25 cellular contexts compared by ENCODE assay signal in genomic region chr3:157139938-157140534, GRCh38.
"Had no signal": no experiment of that assay in that cellular context is flagged by ENCODE, and none has a peak within 500 bp of the region (broad histone marks: within the 10 kb centered on the region; RNA-seq: fewer than 3 reads in every experiment).

No MANE protein-coding gene starts in this region.

- H3K27me3 ChIP-seq: brain microvascular endothelial cell, cardiac muscle cell, Peyer's patch, SJSA1 had no signal

- ATAC-seq: activated CD8-positive, alpha-beta memory T cell treated with anti-CD3 and anti-CD28 coated beads, Interleukin-2, amount 10 ng/mL, durations not matched to agents 7 days and 5 days; SK-N-SH treated with all-trans-retinoic acid at 6 μM for 48 hours; T-helper 17 cell had no signal

- H3K27ac ChIP-seq: brain microvascular endothelial cell, cardiac muscle cell, Peyer's patch, RWPE1, SJSA1 had no signal

- H3K9me3 ChIP-seq: Peyer's patch, SJSA1 had no signal

- DNase-seq: activated B cell treated with CpG ODN at 0.5 μM for 24 hours; activated CD4-positive, alpha-beta memory T cell treated with anti-CD3 and anti-CD28 coated beads, Interleukin-2, amount 10 ng/mL, durations not matched to agents 7 days and 5 days; activated CD4-positive, alpha-beta T cell treated with anti-CD3 and anti-CD28 coated beads for 1 hour; activated CD4-positive, alpha-beta T cell treated with anti-CD3 and anti-CD28 coated beads, Interleukin-2, amount 10 ng/mL, durations not matched to agents 7 days and 5 days; activated CD8-positive, alpha-beta memory T cell treated with anti-CD3 and anti-CD28 coated beads, Interleukin-2, amount 10 ng/mL, durations not matched to agents 7 days and 5 days; activated naive CD4-positive, alpha-beta T cell treated with anti-CD3 and anti-CD28 coated beads, Interleukin-2, amount 50 U/mL, for 16 hours; brain microvascular endothelial cell; Kasumi-1; KBM-7; NCI-H1105 treated with DMSO at 0.1 percent for 48 hours; NCI-H1436 treated with DMSO at 0.1 percent for 48 hours; NCI-H187; NCI-H2081; NCI-H510A treated with DMSO at 0.1 percent for 48 hours; NCI-H69; NK-92 treated with Interleukin-12 subunit alpha and Interleukin-12 subunit beta, amount 100 ng/mL, for 24 hours; Peyer's patch; SHP77; SW 1271; T-helper 17 cell; T-helper 9 cell had no signal

- H3K27me3 Mint-ChIP-seq: activated B cell treated with CpG ODN at 0.5 μM for 24 hours; activated CD4-positive, alpha-beta memory T cell treated with anti-CD3 and anti-CD28 coated beads, Interleukin-2, amount 10 ng/mL, durations not matched to agents 7 days and 5 days; activated CD4-positive, alpha-beta T cell treated with anti-CD3 and anti-CD28 coated beads, Interleukin-2, amount 10 ng/mL, durations not matched to agents 7 days and 5 days; activated CD8-positive, alpha-beta memory T cell treated with anti-CD3 and anti-CD28 coated beads, Interleukin-2, amount 10 ng/mL, durations not matched to agents 7 days and 5 days; T-helper 17 cell had no signal

- H3K27ac Mint-ChIP-seq: activated CD4-positive, alpha-beta T cell treated with anti-CD3 and anti-CD28 coated beads, Interleukin-2, amount 10 ng/mL, durations not matched to agents 7 days and 5 days; activated CD8-positive, alpha-beta memory T cell treated with anti-CD3 and anti-CD28 coated beads, Interleukin-2, amount 10 ng/mL, durations not matched to agents 7 days and 5 days; T-helper 17 cell had no signal

- H3K4me3 Mint-ChIP-seq: activated B cell treated with CpG ODN at 0.5 μM for 24 hours; activated CD4-positive, alpha-beta memory T cell treated with anti-CD3 and anti-CD28 coated beads, Interleukin-2, amount 10 ng/mL, durations not matched to agents 7 days and 5 days; activated CD4-positive, alpha-beta T cell treated with anti-CD3 and anti-CD28 coated beads, Interleukin-2, amount 10 ng/mL, durations not matched to agents 7 days and 5 days; activated CD8-positive, alpha-beta memory T cell treated with anti-CD3 and anti-CD28 coated beads, Interleukin-2, amount 10 ng/mL, durations not matched to agents 7 days and 5 days; T-helper 17 cell had no signal

- H3K4me3 ChIP-seq: cardiac muscle cell, Peyer's patch, SJSA1 had no signal

- H3K9me3 Mint-ChIP-seq: activated B cell treated with CpG ODN at 0.5 μM for 24 hours; activated CD4-positive, alpha-beta memory T cell treated with anti-CD3 and anti-CD28 coated beads, Interleukin-2, amount 10 ng/mL, durations not matched to agents 7 days and 5 days had no signal
